In genomic region chr2:196075196-196075595, GRCh38 we compare ENCODE assay signal across 29 cellular contexts.
"Had no signal": no experiment of that assay in that cellular context is flagged by ENCODE, and none has a peak within 500 bp of the region (broad histone marks: within the 10 kb centered on the region; RNA-seq: fewer than 3 reads in every experiment).

No MANE protein-coding gene starts in this region.

- H3K36me3 ChIP-seq: neutrophil, tibial artery had no signal

- H3K27me3 Mint-ChIP-seq: activated naive CD8-positive, alpha-beta T cell; natural killer cell treated with Interleukin-12 subunit alpha and Interleukin-12 subunit beta and Interleukin-15 and Interleukin-18, amount 100 ng/mL, for 72 hours had no signal

- FAIRE-seq: colon, keratinocyte, urothelium cell line had no signal

- H3K9me3 Mint-ChIP-seq: activated T-cell treated with anti-CD3 and anti-CD28 coated beads, Interleukin-2, amount 50 U/mL, for 72 hours; endodermal cell; mesothelial cell of epicardium; natural killer cell treated with Interleukin-12 subunit alpha and Interleukin-12 subunit beta and Interleukin-15 and Interleukin-18, amount 100 ng/mL, for 72 hours had no signal

- ATAC-seq: activated T-cell treated with anti-CD3 and anti-CD28 coated beads, Interleukin-2, amount 50 U/mL, for 72 hours; body of pancreas; left lobe of liver; natural killer cell treated with Interleukin-12 subunit alpha and Interleukin-12 subunit beta and Interleukin-15 and Interleukin-18, amount 100 ng/mL, for 72 hours had no signal

- H3K4me3 Mint-ChIP-seq: activated naive CD8-positive, alpha-beta T cell; activated T-cell treated with anti-CD3 and anti-CD28 coated beads, Interleukin-2, amount 50 U/mL, for 72 hours; endodermal cell; mesothelial cell of epicardium; natural killer cell treated with Interleukin-12 subunit alpha and Interleukin-12 subunit beta and Interleukin-15 and Interleukin-18, amount 100 ng/mL, for 72 hours had no signal

- H3K36me3 Mint-ChIP-seq: activated naive CD8-positive, alpha-beta T cell; mesothelial cell of epicardium; natural killer cell treated with Interleukin-12 subunit alpha and Interleukin-12 subunit beta and Interleukin-15 and Interleukin-18, amount 100 ng/mL, for 72 hours had no signal

- H3K27me3 ChIP-seq: body of pancreas, neutrophil, tibial artery had no signal

- H3K4me3 ChIP-seq: body of pancreas, lung, tibial artery had no signal

- DNase-seq: activated CD4-positive, alpha-beta T cell treated with anti-CD3 and anti-CD28 coated beads, Interleukin-2, amount 50 U/mL, for 1 hour; activated CD4-positive, CD25-positive, alpha-beta regulatory T cell treated with anti-CD3 and anti-CD28 coated beads, Interleukin-2, amount 50 U/mL, for 72 hours; activated CD8-positive, alpha-beta memory T cell treated with anti-CD3 and anti-CD28 coated beads for 24 hours; activated CD8-positive, alpha-beta memory T cell treated with anti-CD3 and anti-CD28 coated beads, Interleukin-2, amount 50 U/mL, for 48 hours; activated gamma-delta T cell treated with Interleukin-2 at 50 U/mL for 16 hours; activated T-cell treated with anti-CD3 and anti-CD28 coated beads, Interleukin-2, amount 50 U/mL, for 72 hours; amygdala; body of pancreas; endodermal cell; foreskin melanocyte; glutamatergic neuron; hypothalamus; stimulated activated CD4-positive, alpha-beta T cell treated with anti-CD3 and anti-CD28 coated beads, Interleukin-12 subunit alpha, Interleukin-12 subunit beta, amount 100 ng/mL, for 4 hours; stimulated activated CD4-positive, alpha-beta T cell treated with anti-CD3 and anti-CD28 coated beads, Interleukin-1b, Interleukin-23, amount 100 ng/mL, for 48 hours; stimulated activated CD8-positive, alpha-beta memory T cell treated with anti-CD3 and anti-CD28 coated beads, Interleukin-4, amount 100 ng/mL, for 48 hours; stimulated activated naive CD4-positive, alpha-beta T cell treated with Interleukin-2 at 50 U/mL for 16 hours; T-helper 1 cell; T1000; tibial artery had no signal

- H3K4me1 Mint-ChIP-seq: endodermal cell had no signal

- H3K27ac Mint-ChIP-seq: activated naive CD8-positive, alpha-beta T cell; activated T-cell treated with anti-CD3 and anti-CD28 coated beads, Interleukin-2, amount 50 U/mL, for 72 hours; endodermal cell; mesothelial cell of epicardium; natural killer cell treated with Interleukin-12 subunit alpha and Interleukin-12 subunit beta and Interleukin-15 and Interleukin-18, amount 100 ng/mL, for 72 hours had no signal

- H3K27ac ChIP-seq: body of pancreas, epithelial cell of prostate, neutrophil, tibial artery had no signal
